ENCODE assay signal across 8 cellular contexts in the genomic region with DNA sequence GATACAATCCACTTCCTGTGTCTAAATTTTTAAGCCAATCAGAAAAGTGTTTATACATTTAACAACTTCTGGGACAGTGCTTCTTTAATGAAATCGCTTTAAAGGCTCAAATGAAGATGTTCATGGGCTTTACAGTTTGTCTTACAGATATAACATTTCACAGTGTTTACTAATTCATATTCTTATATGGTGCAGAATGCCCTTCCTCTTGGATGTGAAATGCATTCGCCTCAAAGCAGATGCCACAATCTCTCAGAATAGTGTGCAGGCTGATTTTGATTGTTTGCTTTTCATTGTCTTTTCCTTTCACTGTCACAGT.
DNase-seq lines count a peak whose midpoint lies in the region; ATAC-seq lines count a peak whose summit lies in the region.

No MANE protein-coding gene starts in this region.

- H3K9me3 ChIP-seq in CD4-positive, alpha-beta memory T cell (ENCODE audit: control insufficient read depth in 1 of 2, low read length in 2 of 2): no peaks in the 10 kb centered on the region
- H3K9me3 ChIP-seq in neuron (ENCODE audit: low read length): no peaks in the 10 kb centered on the region

- ATAC-seq in GM21515 (IDR thresholded peaks at IDR 0.05; ENCODE audit: unreplicated experiment) (no peak), GM21825 (IDR thresholded peaks at IDR 0.05; ENCODE audit: unreplicated experiment) (no peak)

- H3K27me3 Mint-ChIP-seq in CD4-positive, alpha-beta memory T cell: no peaks in the 10 kb centered on the region
- peaks cover 3% of the 10 kb centered on the region for H3K27me3 Mint-ChIP-seq in dendritic cell treated with granulocyte-macrophage colony-stimulating factor and Interleukin-4, amounts not matched to agents 40 ng/mL and 50 ng/mL, for 4 days

- H3K4me1 Mint-ChIP-seq in CD4-positive, alpha-beta memory T cell: peaks cover 58 to 90% (median 71%) of the 10 kb centered on the region in 4 donors
- H3K4me1 Mint-ChIP-seq in dendritic cell treated with granulocyte-macrophage colony-stimulating factor and Interleukin-4, amounts not matched to agents 40 ng/mL and 50 ng/mL, for 4 days (ENCODE audit: low read depth): peaks cover 46% of the 10 kb centered on the region

- H3K4me1 ChIP-seq in CD4-positive, alpha-beta memory T cell (ENCODE audit: insufficient read depth, low read length): peaks cover 70% of the 10 kb centered on the region
- H3K4me1 ChIP-seq in neuron (ENCODE audit: insufficient read depth, low read length): peaks cover 16% of the 10 kb centered on the region

- peak overlapping the region; percentile 80 for H3K27ac ChIP-seq in CD4-positive, alpha-beta memory T cell (ENCODE audit: low read depth, low read length)

- CTCF ChIA-PET in CD4-positive, alpha-beta memory T cell (lab: Charles Lee; ENCODE audit: partially characterized antibody): interaction anchor here (2.8 kb wide), 1 partner anchor 104 kb away, joined by 16 read pairs; no protein-coding TSS in a partner anchor

- H3K9me3 Mint-ChIP-seq in CD4-positive, alpha-beta memory T cell: no peaks in the 10 kb centered on the region
- H3K9me3 Mint-ChIP-seq in dendritic cell treated with granulocyte-macrophage colony-stimulating factor and Interleukin-4, amounts not matched to agents 40 ng/mL and 50 ng/mL, for 4 days: no peaks in the 10 kb centered on the region

- H3K4me3 ChIP-seq in CD4-positive, alpha-beta memory T cell (ENCODE audit: low read length in 2 of 2): peak overlapping the region; percentile 49 to 90
- peak overlapping the region; percentile 71 for H3K4me3 ChIP-seq in Jurkat, Clone E6-1 (ENCODE audit: low read length)
- H3K4me3 ChIP-seq in neuron (ENCODE audit: low read length): peak overlapping the region; percentile 84

- POLR2A ChIA-PET in CD4-positive, alpha-beta memory T cell (lab: Charles Lee; ENCODE audit: partially characterized antibody): interaction anchor here (1.0 to 8.1 kb wide), 7 partner anchors 13 to 201 kb away, joined by 6 to 92 read pairs (median 18); no protein-coding TSS in a partner anchor

- peak overlapping the region; percentile 88 to 99 (median 96) for H3K4me3 Mint-ChIP-seq in CD4-positive, alpha-beta memory T cell
- H3K4me3 Mint-ChIP-seq in dendritic cell treated with granulocyte-macrophage colony-stimulating factor and Interleukin-4, amounts not matched to agents 40 ng/mL and 50 ng/mL, for 4 days: peak overlapping the region; percentile 83

- intact Hi-C loops in CD4-positive, alpha-beta memory T cell (cut with micrococcal nuclease): loop anchor here (2.0 to 10.0 kb wide), 4 partner anchors 14 to 185 kb away; no protein-coding TSS in a partner anchor
- intact Hi-C loops in dendritic cell treated with granulocyte-macrophage colony-stimulating factor and Interleukin-4, amounts not matched to agents 40 ng/mL and 50 ng/mL, for 4 days (cut with micrococcal nuclease): loop anchor here (5.0 kb wide), 4 partner anchors 65 to 575 kb away; a partner anchor contains a TSS

- no peaks in the 10 kb centered on the region for H3K27me3 ChIP-seq in CD4-positive, alpha-beta memory T cell (ENCODE audit: insufficient read depth, low read length)
- H3K27me3 ChIP-seq in neuron (ENCODE audit: insufficient read depth, low read length): peaks cover 15% of the 10 kb centered on the region

- H3K36me3 ChIP-seq in CD4-positive, alpha-beta memory T cell (ENCODE audit: insufficient read depth, low read length): no peaks in the 10 kb centered on the region
- no peaks in the 10 kb centered on the region for H3K36me3 ChIP-seq in neuron (ENCODE audit: insufficient read depth, low read length)

- peaks cover 3 to 39% of the 10 kb centered on the region in 2 donors for H3K36me3 Mint-ChIP-seq in CD4-positive, alpha-beta memory T cell
- H3K36me3 Mint-ChIP-seq in dendritic cell treated with granulocyte-macrophage colony-stimulating factor and Interleukin-4, amounts not matched to agents 40 ng/mL and 50 ng/mL, for 4 days (ENCODE audit: low read depth): peaks cover 7% of the 10 kb centered on the region

- H2AFZ ChIP-seq in neuron (ENCODE audit: low read depth, low read length): peak overlapping the region; percentile 85

- DNase-seq in CD4-positive, alpha-beta memory T cell: no peak
- no peak for DNase-seq in Jurkat, Clone E6-1 (ENCODE audit: low read depth, low spot score)
- DNase-seq in nucleus accumbens (lab: John Stamatoyannopoulos, UW) (no peak), OCI-M2 (lab: John Stamatoyannopoulos, UW; ENCODE audit: unreplicated experiment) (no peak)

- peak overlapping the region; percentile 88 to 99 (median 95) for H3K27ac Mint-ChIP-seq in CD4-positive, alpha-beta memory T cell
- H3K27ac Mint-ChIP-seq in dendritic cell treated with granulocyte-macrophage colony-stimulating factor and Interleukin-4, amounts not matched to agents 40 ng/mL and 50 ng/mL, for 4 days: peak overlapping the region; percentile 80
